In genomic region chr22:27867114-27867957, GRCh38 we compare ENCODE assay signal across 11 cellular contexts. TPM values are rescaled to one million over a fixed set of nuclear protein-coding genes. Genes with fewer than 3 reads are reported as not detected.
A peak's percentile ranks its signal among the peaks of the same experiment; 100 is the strongest.
DNase-seq lines count a peak whose midpoint lies in the region; ATAC-seq and TF ChIP-seq lines count a peak whose summit lies in the region.
"Had no signal": no experiment of that assay in that cellular context is flagged by ENCODE, and none has a peak within 500 bp of the region (broad histone marks: within the 10 kb centered on the region; RNA-seq: fewer than 3 reads in every experiment).

No MANE protein-coding gene starts in this region.

- TF ChIP-seq EP300 in tibial nerve (IDR thresholded peaks at IDR 0.05), result no peak

- peak; percentile 34 for DNase-seq in activated naive CD4-positive, alpha-beta T cell treated with anti-CD3 and anti-CD28 coated beads for 36 hours
- no peak for DNase-seq in activated naive CD4-positive, alpha-beta T cell (lab: John Stamatoyannopoulos, UW)
- DNase-seq in central memory CD8-positive, alpha-beta T cell (ENCODE audit: low spot score in 2 of 2), result no peak
- DNase-seq in tibial nerve (ENCODE audit: low spot score in 2 of 2) (no peak), immature natural killer cell (no peak), DMS153 treated with DMSO at 0.1 percent for 48 hours (lab: John Stamatoyannopoulos, UW; ENCODE audit: unreplicated experiment) (no peak)
- DNase-seq: erythroblast, NCI-H1417 treated with DMSO at 0.1 percent for 48 hours had no signal

- peaks cover 42% of the 10 kb centered on the region for H3K4me1 Mint-ChIP-seq in activated naive CD4-positive, alpha-beta T cell treated with anti-CD3 and anti-CD28 coated beads for 36 hours (ENCODE audit: low read depth)
- peaks cover 33% of the 10 kb centered on the region for H3K4me1 Mint-ChIP-seq in central memory CD8-positive, alpha-beta T cell
- peaks cover 12 to 36% of the 10 kb centered on the region in 2 donors for H3K4me1 Mint-ChIP-seq in immature natural killer cell

- no peaks in the 10 kb centered on the region for H3K27me3 Mint-ChIP-seq in activated naive CD4-positive, alpha-beta T cell treated with anti-CD3 and anti-CD28 coated beads for 36 hours (ENCODE audit: low read depth)
- H3K27me3 Mint-ChIP-seq in central memory CD8-positive, alpha-beta T cell, result no peaks in the 10 kb centered on the region
- H3K27me3 Mint-ChIP-seq in immature natural killer cell (ENCODE audit: low read depth in 3 of 3), result no peaks in the 10 kb centered on the region

- no peak for TF ChIP-seq CTCF in tibial nerve (IDR thresholded peaks at IDR 0.05)

- TF ChIP-seq POLR2A in tibial nerve (IDR thresholded peaks at IDR 0.05), result no peak

- CTCF ChIA-PET in activated naive CD4-positive, alpha-beta T cell treated with anti-CD3 and anti-CD28 coated beads for 36 hours (lab: Charles Lee), result interaction anchor here (1.4 to 2.0 kb wide), 2 partner anchors 12 to 19 kb away, joined by 3 to 7 read pairs; no protein-coding TSS in a partner anchor

- H3K27me3 ChIP-seq in tibial nerve, result no peaks in the 10 kb centered on the region

- H3K9me3 ChIP-seq in mesodermal cell (ENCODE audit: control insufficient read depth, low read length) (no peaks in the 10 kb centered on the region), tibial nerve (no peaks in the 10 kb centered on the region)

- H3K27ac ChIP-seq in mesodermal cell (ENCODE audit: low read depth, low read length, severe bottlenecking) (peak overlapping the region; percentile 64), tibial nerve (peak overlapping the region; percentile 68 to 92 (median 84))
- H3K27ac ChIP-seq: C4-2B had no signal

- ATAC-seq in central memory CD8-positive, alpha-beta T cell (replicated peaks; ENCODE audit: extremely low read depth, poor library complexity, severe bottlenecking), result no peak
- no peak for ATAC-seq in HG02610 (IDR thresholded peaks at IDR 0.05; ENCODE audit: unreplicated experiment)

- H3K4me3 ChIP-seq in mesodermal cell (ENCODE audit: extremely low read depth, insufficient read depth, low read length, poor library complexity, severe bottlenecking) (no peak overlapping the region), tibial nerve (no peak overlapping the region)

- peaks cover 54% of the 10 kb centered on the region for H3K36me3 ChIP-seq in mesodermal cell (ENCODE audit: control insufficient read depth, insufficient read depth, low read length)
- peaks cover 0 to 21% (median 0%) of the 10 kb centered on the region in 3 donors for H3K36me3 ChIP-seq in tibial nerve

- peaks cover 35% of the 10 kb centered on the region for H3K36me3 Mint-ChIP-seq in activated naive CD4-positive, alpha-beta T cell treated with anti-CD3 and anti-CD28 coated beads for 36 hours (ENCODE audit: low read depth)
- H3K36me3 Mint-ChIP-seq in central memory CD8-positive, alpha-beta T cell (ENCODE audit: insufficient read depth), result peaks cover 29% of the 10 kb centered on the region
- peaks cover 9 to 14% (median 14%) of the 10 kb centered on the region in 3 donors for H3K36me3 Mint-ChIP-seq in immature natural killer cell

- H3K4me1 ChIP-seq in mesodermal cell (ENCODE audit: control insufficient read depth, insufficient read depth, low read length, poor library complexity, severe bottlenecking), result peaks cover 29% of the 10 kb centered on the region
- H3K4me1 ChIP-seq in tibial nerve, result peaks cover 0 to 64% (median 33%) of the 10 kb centered on the region in 4 donors

- 62 to 73% methylated on average over 2 of the region's 4 CpGs for WGBS in mesodermal cell (ENCODE audit: insufficient coverage in 2 of 2), 2 experiments
- WGBS in tibial nerve, 2 donors, result 37 to 43% methylated on average over 4 of the region's 4 CpGs

- H3K27ac Mint-ChIP-seq in activated naive CD4-positive, alpha-beta T cell treated with anti-CD3 and anti-CD28 coated beads for 36 hours, result peak overlapping the region; percentile 75
- peak overlapping the region; percentile 7 for H3K27ac Mint-ChIP-seq in central memory CD8-positive, alpha-beta T cell (ENCODE audit: low read depth)
- peak overlapping the region in 2 of 6 donors; percentile 6 to 34 for H3K27ac Mint-ChIP-seq in immature natural killer cell

- intact Hi-C loops in activated naive CD4-positive, alpha-beta T cell treated with anti-CD3 and anti-CD28 coated beads for 36 hours (cut with micrococcal nuclease), result no loop called here

- H3K4me3 Mint-ChIP-seq in activated naive CD4-positive, alpha-beta T cell treated with anti-CD3 and anti-CD28 coated beads for 36 hours, result no peak overlapping the region
- H3K4me3 Mint-ChIP-seq in central memory CD8-positive, alpha-beta T cell, result no peak overlapping the region
- H3K4me3 Mint-ChIP-seq in immature natural killer cell, result no peak overlapping the region

- H3K9me3 Mint-ChIP-seq in activated naive CD4-positive, alpha-beta T cell treated with anti-CD3 and anti-CD28 coated beads for 36 hours, result no peaks in the 10 kb centered on the region
- no peaks in the 10 kb centered on the region for H3K9me3 Mint-ChIP-seq in central memory CD8-positive, alpha-beta T cell
- H3K9me3 Mint-ChIP-seq in immature natural killer cell, result no peaks in the 10 kb centered on the region

RNA-seq across cellular contexts. Expression of gene PITPNB, which starts 51.7 kb away (rescaled TPM):
- total RNA-seq in activated naive CD4-positive, alpha-beta T cell treated with anti-CD3 and anti-CD28 coated beads for 36 hours, result 10 to 100 TPM; 76.4 to 78.7 TPM
- polyA plus RNA-seq in mesodermal cell (2013, experiment 1 of 2), result 70.5 TPM
- polyA plus RNA-seq in mesodermal cell (2013, experiment 2 of 2), result 76.4 TPM
- 10 to 100 TPM; 37.5 to 53.7 (median 40.2) TPM for total RNA-seq in tibial nerve
- polyA plus RNA-seq in immature natural killer cell, result 10 to 100 TPM; 46.1 to 78.1 (median 66.7) TPM
